ENCODE assay signal across 1 cellular context in the genomic region with DNA sequence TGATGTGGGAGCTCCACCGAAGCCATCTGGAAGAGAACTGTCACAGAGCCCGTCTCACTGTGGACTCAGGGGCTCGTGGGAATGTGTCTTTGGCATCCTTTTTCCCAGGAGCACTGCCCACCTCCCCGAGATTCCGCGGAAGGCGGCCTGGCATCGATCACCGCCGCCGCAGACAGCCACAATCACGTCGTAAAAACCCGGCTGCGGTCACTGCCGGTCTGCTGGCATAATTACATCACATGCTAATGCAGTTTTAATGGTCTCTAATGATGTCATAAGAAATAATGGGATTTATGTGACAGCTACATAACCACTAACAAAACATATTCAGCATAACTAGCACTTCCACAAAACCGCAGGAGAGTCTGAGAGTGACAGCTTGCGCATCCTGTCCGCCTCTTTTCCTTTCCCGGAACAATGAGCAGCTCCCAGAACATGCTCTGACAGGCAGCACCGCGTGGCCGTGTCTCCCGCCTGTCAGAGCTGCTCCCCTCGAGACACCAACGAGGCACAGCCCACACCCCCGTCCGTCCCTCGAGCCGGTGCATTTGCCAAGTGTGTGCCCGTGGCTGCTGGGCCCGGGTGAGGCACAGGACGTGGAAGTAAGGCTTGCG.
TF ChIP-seq lines count a peak whose summit lies in the region.

No MANE protein-coding gene starts in this region.

TF ChIP-seq in HEK293, 187 proteins besides CTCF, POLR2A, EP300 and RAD21 (continued from another document and continues in another):
- peak; percentile 65; the same call in 1 of the 2 replicates for TF ChIP-seq OVOL3 (tag by site-specific recombination; IDR thresholded peaks at IDR 0.05)
- TF ChIP-seq KLF10 (tag by site-specific recombination; IDR thresholded peaks at IDR 0.05), result 0 out of 2 replicates have a peak, but pooled peaks have one; percentile 58
- TF ChIP-seq, protein P1, sequence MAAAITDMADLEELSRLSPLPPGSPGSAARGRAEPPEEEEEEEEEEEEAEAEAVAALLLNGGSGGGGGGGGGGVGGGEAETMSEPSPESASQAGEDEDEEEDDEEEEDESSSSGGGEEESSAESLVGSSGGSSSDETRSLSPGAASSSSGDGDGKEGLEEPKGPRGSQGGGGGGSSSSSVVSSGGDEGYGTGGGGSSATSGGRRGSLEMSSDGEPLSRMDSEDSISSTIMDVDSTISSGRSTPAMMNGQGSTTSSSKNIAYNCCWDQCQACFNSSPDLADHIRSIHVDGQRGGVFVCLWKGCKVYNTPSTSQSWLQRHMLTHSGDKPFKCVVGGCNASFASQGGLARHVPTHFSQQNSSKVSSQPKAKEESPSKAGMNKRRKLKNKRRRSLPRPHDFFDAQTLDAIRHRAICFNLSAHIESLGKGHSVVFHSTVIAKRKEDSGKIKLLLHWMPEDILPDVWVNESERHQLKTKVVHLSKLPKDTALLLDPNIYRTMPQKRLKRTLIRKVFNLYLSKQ (tag by site-specific recombination; IDR thresholded peaks at IDR 0.05; ENCODE audit: borderline replicate concordance), result 0 out of 2 replicates have a peak, but pooled peaks have one; percentile 28
- no peak for TF ChIP-seq ZNF555 (tag by site-specific recombination; conservative IDR thresholded peaks at IDR 0.05)
- TF ChIP-seq ZNF416 (tag by site-specific recombination; IDR thresholded peaks at IDR 0.05), result no peak
- TF ChIP-seq, protein P2, sequence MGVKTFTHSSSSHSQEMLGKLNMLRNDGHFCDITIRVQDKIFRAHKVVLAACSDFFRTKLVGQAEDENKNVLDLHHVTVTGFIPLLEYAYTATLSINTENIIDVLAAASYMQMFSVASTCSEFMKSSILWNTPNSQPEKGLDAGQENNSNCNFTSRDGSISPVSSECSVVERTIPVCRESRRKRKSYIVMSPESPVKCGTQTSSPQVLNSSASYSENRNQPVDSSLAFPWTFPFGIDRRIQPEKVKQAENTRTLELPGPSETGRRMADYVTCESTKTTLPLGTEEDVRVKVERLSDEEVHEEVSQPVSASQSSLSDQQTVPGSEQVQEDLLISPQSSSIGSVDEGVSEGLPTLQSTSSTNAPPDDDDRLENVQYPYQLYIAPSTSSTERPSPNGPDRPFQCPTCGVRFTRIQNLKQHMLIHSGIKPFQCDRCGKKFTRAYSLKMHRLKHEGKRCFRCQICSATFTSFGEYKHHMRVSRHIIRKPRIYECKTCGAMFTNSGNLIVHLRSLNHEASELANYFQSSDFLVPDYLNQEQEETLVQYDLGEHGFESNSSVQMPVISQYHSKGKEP (tag by site-specific recombination; IDR thresholded peaks at IDR 0.05), result no peak
- no peak for TF ChIP-seq ZNF292 (tag by site-specific recombination; IDR thresholded peaks at IDR 0.05; ENCODE audit: borderline replicate concordance, low read depth)
- TF ChIP-seq ZNF335 (tag by site-specific recombination; conservative IDR thresholded peaks at IDR 0.05), result 0 out of 2 replicates have a peak, but pooled peaks have one; percentile 19
- TF ChIP-seq ZNF214 (tag by site-specific recombination; IDR thresholded peaks at IDR 0.05; ENCODE audit: borderline replicate concordance), result no peak
- TF ChIP-seq ZNF548 (tag by site-specific recombination; IDR thresholded peaks at IDR 0.05), result no peak
- TF ChIP-seq ZNF114 (tag by site-specific recombination; IDR thresholded peaks at IDR 0.05), result no peak
- TF ChIP-seq ZNF24 (tag by site-specific recombination; IDR thresholded peaks at IDR 0.05), result peak; percentile 95
- no peak for TF ChIP-seq ZNF266 (tag by site-specific recombination; IDR thresholded peaks at IDR 0.05; ENCODE audit: low read depth)
- no peak for TF ChIP-seq ZXDB (tag by site-specific recombination; IDR thresholded peaks at IDR 0.05)
- TF ChIP-seq ZNF404 (tag by site-specific recombination; IDR thresholded peaks at IDR 0.05), result no peak
- TF ChIP-seq ZNF600 (tag by site-specific recombination; IDR thresholded peaks at IDR 0.05), result peak; percentile 85
- TF ChIP-seq ZNF843 (tag by site-specific recombination; IDR thresholded peaks at IDR 0.05), result peak; percentile 94
- TF ChIP-seq, protein P3, sequence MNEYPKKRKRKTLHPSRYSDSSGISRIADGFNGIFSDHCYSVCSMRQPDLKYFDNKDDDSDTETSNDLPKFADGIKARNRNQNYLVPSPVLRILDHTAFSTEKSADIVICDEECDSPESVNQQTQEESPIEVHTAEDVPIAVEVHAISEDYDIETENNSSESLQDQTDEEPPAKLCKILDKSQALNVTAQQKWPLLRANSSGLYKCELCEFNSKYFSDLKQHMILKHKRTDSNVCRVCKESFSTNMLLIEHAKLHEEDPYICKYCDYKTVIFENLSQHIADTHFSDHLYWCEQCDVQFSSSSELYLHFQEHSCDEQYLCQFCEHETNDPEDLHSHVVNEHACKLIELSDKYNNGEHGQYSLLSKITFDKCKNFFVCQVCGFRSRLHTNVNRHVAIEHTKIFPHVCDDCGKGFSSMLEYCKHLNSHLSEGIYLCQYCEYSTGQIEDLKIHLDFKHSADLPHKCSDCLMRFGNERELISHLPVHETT (tag by site-specific recombination; IDR thresholded peaks at IDR 0.05), result peak; percentile 98
- no peak for TF ChIP-seq ZNF768 (tag by site-specific recombination; IDR thresholded peaks at IDR 0.05)
- TF ChIP-seq ZNF366 (tag by site-specific recombination; conservative IDR thresholded peaks at IDR 0.05), result peak; percentile 99
- TF ChIP-seq ZNF121 (tag by site-specific recombination; IDR thresholded peaks at IDR 0.05), result no peak
- peak; percentile 79 for TF ChIP-seq ZNF558 (tag by site-specific recombination; IDR thresholded peaks at IDR 0.05)
- no peak for TF ChIP-seq MEIS1 (CRISPR knock-in tag; IDR thresholded peaks at IDR 0.05; ENCODE audit: borderline replicate concordance)
- TF ChIP-seq, protein P4, sequence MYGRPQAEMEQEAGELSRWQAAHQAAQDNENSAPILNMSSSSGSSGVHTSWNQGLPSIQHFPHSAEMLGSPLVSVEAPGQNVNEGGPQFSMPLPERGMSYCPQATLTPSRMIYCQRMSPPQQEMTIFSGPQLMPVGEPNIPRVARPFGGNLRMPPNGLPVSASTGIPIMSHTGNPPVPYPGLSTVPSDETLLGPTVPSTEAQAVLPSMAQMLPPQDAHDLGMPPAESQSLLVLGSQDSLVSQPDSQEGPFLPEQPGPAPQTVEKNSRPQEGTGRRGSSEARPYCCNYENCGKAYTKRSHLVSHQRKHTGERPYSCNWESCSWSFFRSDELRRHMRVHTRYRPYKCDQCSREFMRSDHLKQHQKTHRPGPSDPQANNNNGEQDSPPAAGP (tag by site-specific recombination; IDR thresholded peaks at IDR 0.05), result peak; percentile 100
- peak; percentile 88 for TF ChIP-seq ZFP69B (tag by site-specific recombination; IDR thresholded peaks at IDR 0.05)
- peak; percentile 69; the same call in 1 of the 2 replicates for TF ChIP-seq GFI1B (tag by site-specific recombination; IDR thresholded peaks at IDR 0.05)
- TF ChIP-seq ZNF791 (tag by site-specific recombination; IDR thresholded peaks at IDR 0.05), result no peak
- 0 out of 2 replicates have a peak, but pooled peaks have one; percentile 40 for TF ChIP-seq PATZ1 (tag by site-specific recombination; IDR thresholded peaks at IDR 0.05)
- no peak for TF ChIP-seq ZNF311 (tag by site-specific recombination; IDR thresholded peaks at IDR 0.05; ENCODE audit: borderline replicate concordance)
- no peak for TF ChIP-seq GLI4 (tag by site-specific recombination; IDR thresholded peaks at IDR 0.05)
- TF ChIP-seq HOXC10 (CRISPR knock-in tag; IDR thresholded peaks at IDR 0.05), result no peak
- no peak for TF ChIP-seq ZNF426 (tag by site-specific recombination; IDR thresholded peaks at IDR 0.05)
- no peak for TF ChIP-seq ZFP3 (tag by site-specific recombination; IDR thresholded peaks at IDR 0.05; ENCODE audit: low read depth)
- TF ChIP-seq ZNF76 (tag by site-specific recombination; IDR thresholded peaks at IDR 0.05; ENCODE audit: borderline replicate concordance, low read depth), result peak; percentile 76
- no peak for TF ChIP-seq ZNF664 (tag by site-specific recombination; IDR thresholded peaks at IDR 0.05)
- peak; percentile 90 for TF ChIP-seq TRIM28 (IDR thresholded peaks at IDR 0.05; ENCODE audit: borderline replicate concordance, low read length)
- peak; percentile 85 for TF ChIP-seq FEZF1 (tag by site-specific recombination; IDR thresholded peaks at IDR 0.05)
- no peak for TF ChIP-seq ZNF521 (tag by site-specific recombination; IDR thresholded peaks at IDR 0.05)
- TF ChIP-seq, protein P5, sequence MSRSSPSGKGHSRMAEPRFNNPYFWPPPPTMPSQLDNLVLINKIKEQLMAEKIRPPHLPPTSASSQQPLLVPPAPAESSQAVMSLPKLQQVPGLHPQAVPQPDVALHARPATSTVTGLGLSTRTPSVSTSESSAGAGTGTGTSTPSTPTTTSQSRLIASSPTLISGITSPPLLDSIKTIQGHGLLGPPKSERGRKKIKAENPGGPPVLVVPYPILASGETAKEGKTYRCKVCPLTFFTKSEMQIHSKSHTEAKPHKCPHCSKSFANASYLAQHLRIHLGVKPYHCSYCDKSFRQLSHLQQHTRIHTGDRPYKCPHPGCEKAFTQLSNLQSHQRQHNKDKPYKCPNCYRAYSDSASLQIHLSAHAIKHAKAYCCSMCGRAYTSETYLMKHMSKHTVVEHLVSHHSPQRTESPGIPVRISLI (tag by site-specific recombination; IDR thresholded peaks at IDR 0.05), result peak; percentile 94
- TF ChIP-seq ZNF37A (tag by site-specific recombination; IDR thresholded peaks at IDR 0.05), result 0 out of 2 replicates have a peak, but pooled peaks have one; percentile 51
- TF ChIP-seq ZNF549 (tag by site-specific recombination; IDR thresholded peaks at IDR 0.05), result no peak
- TF ChIP-seq SP3 (tag by site-specific recombination; IDR thresholded peaks at IDR 0.05), result peak; percentile 37; the same call in 1 of the 2 replicates
- TF ChIP-seq, protein P6, sequence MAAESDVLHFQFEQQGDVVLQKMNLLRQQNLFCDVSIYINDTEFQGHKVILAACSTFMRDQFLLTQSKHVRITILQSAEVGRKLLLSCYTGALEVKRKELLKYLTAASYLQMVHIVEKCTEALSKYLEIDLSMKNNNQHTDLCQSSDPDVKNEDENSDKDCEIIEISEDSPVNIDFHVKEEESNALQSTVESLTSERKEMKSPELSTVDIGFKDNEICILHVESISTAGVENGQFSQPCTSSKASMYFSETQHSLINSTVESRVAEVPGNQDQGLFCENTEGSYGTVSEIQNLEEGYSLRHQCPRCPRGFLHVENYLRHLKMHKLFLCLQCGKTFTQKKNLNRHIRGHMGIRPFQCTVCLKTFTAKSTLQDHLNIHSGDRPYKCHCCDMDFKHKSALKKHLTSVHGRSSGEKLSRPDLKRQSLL (tag by site-specific recombination; IDR thresholded peaks at IDR 0.05), result no peak
- TF ChIP-seq KLF9 (tag by site-specific recombination; IDR thresholded peaks at IDR 0.05; ENCODE audit: low read depth), result no peak
- TF ChIP-seq ZNF19 (tag by site-specific recombination; IDR thresholded peaks at IDR 0.05; ENCODE audit: low read depth), result no peak
- TF ChIP-seq ZNF112 (tag by site-specific recombination; IDR thresholded peaks at IDR 0.05), result no peak
- no peak for TF ChIP-seq ZNF350 (tag by site-specific recombination; IDR thresholded peaks at IDR 0.05)
- no peak for TF ChIP-seq ZNF660 (tag by site-specific recombination; IDR thresholded peaks at IDR 0.05)
- TF ChIP-seq ZNF341 (tag by site-specific recombination; IDR thresholded peaks at IDR 0.05; ENCODE audit: low read depth), result 0 out of 2 replicates have a peak, but pooled peaks have one; percentile 26
- TF ChIP-seq, protein P7, sequence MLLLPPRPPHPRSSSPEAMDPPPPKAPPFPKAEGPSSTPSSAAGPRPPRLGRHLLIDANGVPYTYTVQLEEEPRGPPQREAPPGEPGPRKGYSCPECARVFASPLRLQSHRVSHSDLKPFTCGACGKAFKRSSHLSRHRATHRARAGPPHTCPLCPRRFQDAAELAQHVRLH (tag by site-specific recombination; IDR thresholded peaks at IDR 0.05), result no peak
- no peak for TF ChIP-seq KLF16 (tag by site-specific recombination; IDR thresholded peaks at IDR 0.05)
- no peak for TF ChIP-seq ZNF560 (tag by site-specific recombination; IDR thresholded peaks at IDR 0.05; ENCODE audit: borderline replicate concordance)
- TF ChIP-seq ZNF202 (tag by site-specific recombination; IDR thresholded peaks at IDR 0.05; ENCODE audit: borderline replicate concordance), result no peak
- TF ChIP-seq SALL2 (tag by site-specific recombination; IDR thresholded peaks at IDR 0.05; ENCODE audit: borderline replicate concordance), result no peak
- no peak for TF ChIP-seq ZNF133 (tag by site-specific recombination; IDR thresholded peaks at IDR 0.05)
- TF ChIP-seq, protein P8, sequence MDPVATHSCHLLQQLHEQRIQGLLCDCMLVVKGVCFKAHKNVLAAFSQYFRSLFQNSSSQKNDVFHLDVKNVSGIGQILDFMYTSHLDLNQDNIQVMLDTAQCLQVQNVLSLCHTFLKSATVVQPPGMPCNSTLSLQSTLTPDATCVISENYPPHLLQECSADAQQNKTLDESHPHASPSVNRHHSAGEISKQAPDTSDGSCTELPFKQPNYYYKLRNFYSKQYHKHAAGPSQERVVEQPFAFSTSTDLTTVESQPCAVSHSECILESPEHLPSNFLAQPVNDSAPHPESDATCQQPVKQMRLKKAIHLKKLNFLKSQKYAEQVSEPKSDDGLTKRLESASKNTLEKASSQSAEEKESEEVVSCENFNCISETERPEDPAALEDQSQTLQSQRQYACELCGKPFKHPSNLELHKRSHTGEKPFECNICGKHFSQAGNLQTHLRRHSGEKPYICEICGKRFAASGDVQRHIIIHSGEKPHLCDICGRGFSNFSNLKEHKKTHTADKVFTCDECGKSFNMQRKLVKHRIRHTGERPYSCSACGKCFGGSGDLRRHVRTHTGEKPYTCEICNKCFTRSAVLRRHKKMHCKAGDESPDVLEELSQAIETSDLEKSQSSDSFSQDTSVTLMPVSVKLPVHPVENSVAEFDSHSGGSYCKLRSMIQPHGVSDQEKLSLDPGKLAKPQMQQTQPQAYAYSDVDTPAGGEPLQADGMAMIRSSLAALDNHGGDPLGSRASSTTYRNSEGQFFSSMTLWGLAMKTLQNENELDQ (tag by site-specific recombination; IDR thresholded peaks at IDR 0.05; ENCODE audit: low read depth), result no peak
- TF ChIP-seq KLF1 (tag by site-specific recombination; IDR thresholded peaks at IDR 0.05), result no peak
- no peak for TF ChIP-seq MZF1 (tag by site-specific recombination; IDR thresholded peaks at IDR 0.05; ENCODE audit: borderline replicate concordance)
- no peak for TF ChIP-seq GLIS2 (tag by site-specific recombination; IDR thresholded peaks at IDR 0.05)
- peak; percentile 50; the same call in 1 of the 2 replicates for TF ChIP-seq BCL11A (tag by site-specific recombination; IDR thresholded peaks at IDR 0.05; ENCODE audit: low read depth)
- 0 out of 2 replicates have a peak, but pooled peaks have one; percentile 7 for TF ChIP-seq ZNF544 (tag by site-specific recombination; IDR thresholded peaks at IDR 0.05)
